ENCODE assay signal across 8 cellular contexts in the genomic region with DNA sequence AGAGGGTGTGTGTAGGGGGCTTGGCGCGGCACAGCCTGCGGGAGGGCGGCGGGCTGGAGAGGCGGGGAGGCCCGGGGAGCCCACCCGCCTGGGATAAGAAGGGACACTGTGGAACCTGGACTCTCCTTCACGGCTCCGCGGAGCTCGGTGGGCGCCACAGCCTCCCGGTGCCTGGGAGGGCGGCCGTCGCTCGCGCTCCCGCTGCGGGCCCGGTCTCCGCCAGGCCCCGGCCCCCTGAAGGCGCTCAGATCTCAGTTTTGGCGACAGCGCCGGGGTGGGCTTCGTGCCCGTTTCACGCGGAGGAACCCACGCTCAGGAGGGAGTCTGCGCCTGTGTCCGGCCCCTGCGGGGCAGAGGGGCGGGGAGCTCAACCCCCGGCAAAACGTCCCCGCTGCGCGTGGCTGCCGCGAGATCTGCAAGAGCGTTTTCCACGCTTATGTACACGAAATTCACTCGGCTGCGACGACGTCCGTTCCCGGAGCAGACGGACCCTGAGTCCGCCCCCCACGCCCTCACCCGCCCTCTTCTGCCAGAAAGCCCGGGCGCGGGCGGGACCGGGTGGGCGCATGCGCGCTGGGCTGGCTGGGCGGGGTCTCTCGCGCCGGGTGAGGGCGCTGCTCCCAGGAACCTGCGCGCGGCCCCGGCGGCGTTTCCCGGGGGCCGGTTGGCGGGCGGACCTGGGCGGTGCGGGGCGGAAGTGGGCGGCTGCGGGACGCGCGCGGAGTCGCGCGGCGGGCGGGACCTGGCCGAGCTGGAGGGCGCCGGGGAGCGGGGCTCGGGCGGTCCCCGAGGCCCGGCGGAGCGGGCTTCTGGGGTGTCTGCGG. TPM values are rescaled to one million over a fixed set of nuclear protein-coding genes. Genes with fewer than 3 reads are reported as not detected.
DNase-seq lines count a peak whose midpoint lies in the region; ATAC-seq and TF ChIP-seq lines count a peak whose summit lies in the region.

A gene (plus strand): TSS at position 704 of the 824 bp plus-strand sequence.

- TF ChIP-seq CTCF in DOHH2 (IDR thresholded peaks at IDR 0.05; ENCODE audit: low read depth, low read length, poor library complexity, severe bottlenecking) (no peak), fibroblast of mammary gland (conservative IDR thresholded peaks at IDR 0.05; ENCODE audit: control insufficient read depth, insufficient read depth, low read depth, low read length) (no peak), natural killer cell (IDR thresholded peaks at IDR 0.05) (no peak)

- H3K36me3 ChIP-seq in DOHH2 (ENCODE audit: control insufficient read depth, low read length) (peaks cover 36% of the 10 kb centered on the region), Karpas-422 (ENCODE audit: insufficient read depth, low read length) (peaks cover 16% of the 10 kb centered on the region)

- H4K20me1 ChIP-seq in DOHH2 (ENCODE audit: control insufficient read depth, insufficient read depth, low read depth, low read length) (no peaks in the 10 kb centered on the region), Karpas-422 (ENCODE audit: insufficient read depth, low read depth, low read length) (peaks cover 14% of the 10 kb centered on the region; the same call in 1 of the 2 replicates)

- peak within 1 kb of the TSS; percentile 95 for H3K9ac ChIP-seq in Karpas-422 (ENCODE audit: low read length)

- H3K27ac Mint-ChIP-seq in activated T-helper 17 cell treated with anti-CD3 and anti-CD28 coated beads, Interleukin-2, amount 50 U/mL, for 72 hours: peak within 1 kb of the TSS; percentile 76
- H3K27ac Mint-ChIP-seq in natural killer cell: peak within 1 kb of the TSS; percentile 36 to 81

- intact Hi-C loops in natural killer cell (cut with micrococcal nuclease): loop anchor here (1.0 kb wide), 2 partner anchors 14 to 32 kb away; a partner anchor contains a TSS

- ATAC-seq in GM21786 (IDR thresholded peaks at IDR 0.05; ENCODE audit: unreplicated experiment): peak; percentile 60
- peak; percentile 89 for ATAC-seq in activated T-helper 17 cell treated with anti-CD3 and anti-CD28 coated beads, Interleukin-2, amount 50 U/mL, for 72 hours (replicated peaks)
- ATAC-seq in natural killer cell: peak; percentile 93 to 96 (median 94)

- H3K27me3 Mint-ChIP-seq in activated T-helper 17 cell treated with anti-CD3 and anti-CD28 coated beads, Interleukin-2, amount 50 U/mL, for 72 hours: no peaks in the 10 kb centered on the region
- no peaks in the 10 kb centered on the region for H3K27me3 Mint-ChIP-seq in natural killer cell (ENCODE audit: low read depth in 2 of 2)

- H3K9me2 ChIP-seq in DOHH2 (replicated peaks; ENCODE audit: control insufficient read depth, low read length): no peaks in the 10 kb centered on the region
- no peaks in the 10 kb centered on the region for H3K9me2 ChIP-seq in Karpas-422 (replicated peaks; ENCODE audit: insufficient read depth, low read length)

- no peaks in the 10 kb centered on the region for H3K9me3 ChIP-seq in DOHH2 (ENCODE audit: control insufficient read depth, insufficient read depth, low read length)
- no peaks in the 10 kb centered on the region for H3K9me3 ChIP-seq in Karpas-422 (ENCODE audit: low read length)

- H3K4me1 Mint-ChIP-seq in activated T-helper 17 cell treated with anti-CD3 and anti-CD28 coated beads, Interleukin-2, amount 50 U/mL, for 72 hours: peaks cover 4% of the 10 kb centered on the region
- H3K4me1 Mint-ChIP-seq in natural killer cell: peaks cover 0 to 6% of the 10 kb centered on the region in 2 donors

- H3K27ac ChIP-seq in DOHH2 (ENCODE audit: low read depth, low read length) (peak within 1 kb of the TSS; percentile 63), Karpas-422 (ENCODE audit: low read length) (peak within 1 kb of the TSS; percentile 54)

- peaks cover 30% of the 10 kb centered on the region for H3K79me2 ChIP-seq in DOHH2 (ENCODE audit: control insufficient read depth, low read length)
- peaks cover 19% of the 10 kb centered on the region for H3K79me2 ChIP-seq in Karpas-422 (ENCODE audit: low read length)

- H3K4me1 ChIP-seq in DOHH2 (ENCODE audit: control insufficient read depth, low read length) (peaks cover 48% of the 10 kb centered on the region), Karpas-422 (ENCODE audit: low read length) (peaks cover 50% of the 10 kb centered on the region)

- H3F3A ChIP-seq in DOHH2 (ENCODE audit: control insufficient read depth, insufficient read depth): no peaks in the 10 kb centered on the region

- H3K4me3 Mint-ChIP-seq in activated T-helper 17 cell treated with anti-CD3 and anti-CD28 coated beads, Interleukin-2, amount 50 U/mL, for 72 hours: peak within 1 kb of the TSS; percentile 85
- peak within 1 kb of the TSS; percentile 88 for H3K4me3 Mint-ChIP-seq in natural killer cell

- H2AFZ ChIP-seq in Karpas-422 (ENCODE audit: low read length): no peak within 1 kb of the TSS; the same call in 1 of the 2 replicates

- DNase-seq in Karpas-422 (peak; percentile 97), RPMI8226 (peak; percentile 96), fibroblast of mammary gland (ENCODE audit: low read depth) (peak; percentile 72), natural killer cell (peak; percentile 99)
- peak; percentile 90 for DNase-seq in stimulated activated naive CD4-positive, alpha-beta T cell treated with Interleukin-2 at 50 U/mL for 16 hours (lab: John Stamatoyannopoulos, UW)

- peaks cover 40% of the 10 kb centered on the region for H3K36me3 Mint-ChIP-seq in activated T-helper 17 cell treated with anti-CD3 and anti-CD28 coated beads, Interleukin-2, amount 50 U/mL, for 72 hours (ENCODE audit: low read depth)
- H3K36me3 Mint-ChIP-seq in natural killer cell: no peaks in the 10 kb centered on the region

- H3K4me3 ChIP-seq in DOHH2 (ENCODE audit: low read length) (peak within 1 kb of the TSS; percentile 86), Karpas-422 (ENCODE audit: low read length) (peak within 1 kb of the TSS; percentile 99), fibroblast of mammary gland (ENCODE audit: control insufficient read depth, low read depth, low read length) (peak within 1 kb of the TSS; percentile 87)

- no peaks in the 10 kb centered on the region for H3K9me3 Mint-ChIP-seq in activated T-helper 17 cell treated with anti-CD3 and anti-CD28 coated beads, Interleukin-2, amount 50 U/mL, for 72 hours
- no peaks in the 10 kb centered on the region for H3K9me3 Mint-ChIP-seq in natural killer cell

- no peaks in the 10 kb centered on the region for H3K27me3 ChIP-seq in DOHH2 (ENCODE audit: control insufficient read depth, low read length)
- H3K27me3 ChIP-seq in Karpas-422 (ENCODE audit: low read length): no peaks in the 10 kb centered on the region

- H3K4me2 ChIP-seq in DOHH2 (ENCODE audit: low read length): peak within 1 kb of the TSS; percentile 97
- H3K4me2 ChIP-seq in Karpas-422 (ENCODE audit: low read depth, low read length, poor library complexity, severe bottlenecking): peak within 1 kb of the TSS; percentile 92

RNA-seq across cellular contexts. Expression of the gene that starts here (rescaled TPM):
- 17.8 and 42.7 TPM in 2 replicates for total RNA-seq in Karpas-422 (2014; rRNA removed; shearing (Covaris generic); ENCODE audit: low replicate concordance)
- 10 to 100 TPM; 43.6 to 78.0 TPM for total RNA-seq in activated T-helper 17 cell treated with anti-CD3 and anti-CD28 coated beads, Interleukin-2, amount 50 U/mL, for 72 hours
- 10 to 100 TPM; 42.9 to 53.8 (median 52.6) TPM for total RNA-seq in natural killer cell

Comparison
In these comparisons a context has a peak if more than half of its experiments do, and no peak if none do; other contexts are left out.
1. Peak in every context shown above with its lines: DNase-seq, ATAC-seq, H3K4me3 ChIP-seq and H3K27ac ChIP-seq.